In the genomic region with DNA sequence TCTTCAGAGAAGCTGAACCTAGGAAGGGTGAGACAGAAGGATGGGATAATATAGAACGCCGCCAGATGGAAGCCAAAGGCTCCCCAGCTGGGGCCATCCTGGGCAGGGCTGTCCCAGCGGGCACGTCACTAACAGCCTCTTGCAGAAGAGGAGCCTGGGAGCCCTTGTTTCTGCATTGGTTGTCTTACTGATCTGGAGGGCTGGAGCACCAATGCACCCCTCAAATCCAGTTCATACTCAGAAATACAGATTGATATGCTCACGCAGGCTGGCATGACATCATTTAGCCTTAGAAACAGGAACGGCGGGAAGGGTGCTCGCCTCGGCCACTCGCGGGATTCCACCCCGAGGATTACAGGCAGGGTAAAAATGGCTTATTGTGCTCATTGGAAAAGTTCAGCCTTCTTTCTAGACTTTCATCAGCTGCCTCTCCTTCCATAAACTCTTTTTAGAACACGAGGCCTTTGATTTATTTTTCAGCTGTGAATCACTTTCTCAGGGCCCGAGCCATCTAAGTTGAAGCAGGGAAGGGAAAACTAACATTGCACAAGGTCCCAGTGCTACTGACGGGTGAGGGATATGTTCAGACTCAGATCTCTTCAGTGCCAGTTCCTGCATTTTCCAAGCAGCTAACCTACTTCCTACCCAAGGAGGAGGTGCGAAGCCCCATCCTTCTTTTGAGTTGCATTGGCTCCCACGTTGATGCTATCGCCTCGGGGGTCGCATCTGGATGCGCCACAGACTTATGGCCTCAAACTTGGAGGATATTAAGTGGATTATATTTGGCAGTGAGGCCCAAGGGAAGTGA, we compare ENCODE assay signal across 7 cellular contexts.
DNase-seq lines count a peak whose midpoint lies in the region; ATAC-seq and TF ChIP-seq lines count a peak whose summit lies in the region.

No MANE protein-coding gene starts in this region.

- H3K79me2 ChIP-seq in KMS-11 (ENCODE audit: insufficient read depth, low read depth) = peaks cover 12% of the 10 kb centered on the region; the same call in 1 of the 2 replicates

- ATAC-seq in activated T-helper 17 cell treated with anti-CD3 and anti-CD28 coated beads, Interleukin-2, amount 50 U/mL, for 72 hours (replicated peaks) = no peak
- ATAC-seq in GM21423 (IDR thresholded peaks at IDR 0.05; ENCODE audit: unreplicated experiment) = no peak

- H3K27ac Mint-ChIP-seq in activated T-helper 17 cell treated with anti-CD3 and anti-CD28 coated beads, Interleukin-2, amount 50 U/mL, for 72 hours = peak overlapping the region; percentile 90

- no peaks in the 10 kb centered on the region for H3K36me3 ChIP-seq in KMS-11 (ENCODE audit: insufficient read depth)
- H3K36me3 ChIP-seq in right atrium auricular region = peaks cover under 1% of the 10 kb centered on the region
- peaks cover 0 to 2% of the 10 kb centered on the region in 2 donors for H3K36me3 ChIP-seq in stomach smooth muscle (ENCODE audit: control insufficient read depth in 2 of 2, insufficient read depth in 2 of 2, low read length in 2 of 2)

- H3K4me1 Mint-ChIP-seq in activated T-helper 17 cell treated with anti-CD3 and anti-CD28 coated beads, Interleukin-2, amount 50 U/mL, for 72 hours = peaks cover 60% of the 10 kb centered on the region

- DNase-seq in right atrium auricular region (ENCODE audit: low spot score) = no peak
- no peak for DNase-seq in NCI-H146 (lab: John Stamatoyannopoulos, UW)
- DNase-seq in stimulated activated CD4-positive, alpha-beta T cell treated with anti-CD3 and anti-CD28 coated beads, Interleukin-2, amount 100 ng/mL, for 48 hours = no peak

- no peaks in the 10 kb centered on the region for H4K20me1 ChIP-seq in KMS-11 (ENCODE audit: insufficient read depth)

- TF ChIP-seq CTCF in KMS-11 (conservative IDR thresholded peaks at IDR 0.05; ENCODE audit: low read depth, low read length) (no peak), right atrium auricular region (IDR thresholded peaks at IDR 0.05) (no peak)

- peak overlapping the region; percentile 79 for H3K4me3 Mint-ChIP-seq in activated T-helper 17 cell treated with anti-CD3 and anti-CD28 coated beads, Interleukin-2, amount 50 U/mL, for 72 hours

- peak overlapping the region; percentile 96 for H3K4me2 ChIP-seq in KMS-11

- H3K9ac ChIP-seq in KMS-11 = peak overlapping the region; percentile 71
- H3K9ac ChIP-seq in stomach smooth muscle (ENCODE audit: low read length in 2 of 2) = peak overlapping the region; percentile 5 to 64

- no peaks in the 10 kb centered on the region for H3K9me3 Mint-ChIP-seq in activated T-helper 17 cell treated with anti-CD3 and anti-CD28 coated beads, Interleukin-2, amount 50 U/mL, for 72 hours

- H3K4me1 ChIP-seq in KMS-11 (ENCODE audit: low read depth, poor library complexity, severe bottlenecking) (peaks cover 89% of the 10 kb centered on the region), right atrium auricular region (peaks cover 0 to 69% of the 10 kb centered on the region in 2 donors), stomach smooth muscle (ENCODE audit: control insufficient read depth, insufficient read depth, low read length) (peaks cover 45% of the 10 kb centered on the region)

- H3K27ac ChIP-seq in KMS-11 (peak overlapping the region; percentile 97), right atrium auricular region (peak overlapping the region; percentile 84 to 93), stomach smooth muscle (ENCODE audit: low read length) (peak overlapping the region; percentile 76)

- H3K27me3 Mint-ChIP-seq in activated T-helper 17 cell treated with anti-CD3 and anti-CD28 coated beads, Interleukin-2, amount 50 U/mL, for 72 hours = no peaks in the 10 kb centered on the region

- no peak overlapping the region for H3K4me3 ChIP-seq in KMS-11 (IDR thresholded peaks at IDR 0.05; ENCODE audit: insufficient read depth, low read depth, low read length)
- peak overlapping the region in 1 of 2 donors; percentile 26 for H3K4me3 ChIP-seq in right atrium auricular region
- peak overlapping the region; percentile 63 to 65 for H3K4me3 ChIP-seq in stomach smooth muscle (ENCODE audit: low read length in 2 of 2)

- peaks cover 52% of the 10 kb centered on the region for H3K36me3 Mint-ChIP-seq in activated T-helper 17 cell treated with anti-CD3 and anti-CD28 coated beads, Interleukin-2, amount 50 U/mL, for 72 hours (ENCODE audit: low read depth)

- H3K9me3 ChIP-seq in right atrium auricular region (no peaks in the 10 kb centered on the region), stomach smooth muscle (ENCODE audit: control insufficient read depth in 2 of 2, low read length in 2 of 2) (no peaks in the 10 kb centered on the region)

- H2AFZ ChIP-seq in KMS-11 (ENCODE audit: low read depth) = peak overlapping the region; percentile 55; the same call in 1 of the 2 replicates

- no peaks in the 10 kb centered on the region for H3K27me3 ChIP-seq in KMS-11 (ENCODE audit: insufficient read depth, low read depth)
- no peaks in the 10 kb centered on the region for H3K27me3 ChIP-seq in right atrium auricular region
- no peaks in the 10 kb centered on the region for H3K27me3 ChIP-seq in stomach smooth muscle (ENCODE audit: control insufficient read depth in 1 of 2, insufficient read depth in 2 of 2, low read length in 2 of 2)
